8 cellular contexts compared by ENCODE assay signal in the genomic region with DNA sequence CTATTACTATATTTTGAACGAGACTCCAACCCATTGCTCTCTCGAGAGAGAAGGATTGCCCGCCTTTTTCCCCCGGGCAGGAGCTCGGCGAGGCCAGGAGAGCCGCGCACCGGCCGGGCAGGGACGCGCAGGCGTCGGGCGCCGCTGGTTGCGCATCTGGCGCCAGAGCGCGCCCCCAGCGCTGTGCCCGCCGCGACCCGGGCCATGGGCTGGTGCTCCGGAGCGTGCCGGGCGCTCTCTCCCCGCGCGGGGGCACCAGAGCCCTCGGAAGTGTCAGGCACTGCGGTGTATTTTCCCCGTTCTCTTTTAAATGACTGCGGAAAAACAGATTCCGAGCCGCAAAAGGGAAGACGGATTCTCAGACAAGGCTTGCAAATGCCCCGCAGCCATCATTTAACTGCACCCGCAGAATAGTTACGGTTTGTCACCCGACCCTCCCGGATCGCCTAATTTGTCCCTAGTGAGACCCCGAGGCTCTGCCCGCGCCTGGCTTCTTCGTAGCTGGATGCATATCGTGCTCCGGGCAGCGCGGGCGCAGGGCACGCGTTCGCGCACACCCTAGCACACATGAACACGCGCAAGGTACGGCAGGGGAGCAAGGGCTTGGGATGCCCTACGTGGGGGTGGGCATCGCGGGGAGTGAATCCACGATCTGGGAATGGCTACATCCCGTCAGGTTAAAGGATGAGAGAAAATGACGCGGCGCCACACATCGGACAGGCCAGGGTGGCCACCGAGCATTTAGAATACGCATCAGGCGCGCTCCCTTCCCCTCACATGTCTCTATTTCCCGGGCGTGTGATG. TPM values are rescaled to one million over a fixed set of nuclear protein-coding genes. Genes with fewer than 3 reads are reported as not detected.
DNase-seq lines count a peak whose midpoint lies in the region; ATAC-seq and TF ChIP-seq lines count a peak whose summit lies in the region.

No MANE protein-coding gene starts in this region.

- peak; percentile 64 for ATAC-seq in GM21360 (IDR thresholded peaks at IDR 0.05; ENCODE audit: unreplicated experiment)

- peaks cover 77% of the 10 kb centered on the region for H3K27me3 ChIP-seq in HUES48 (ENCODE audit: control insufficient read depth, insufficient read depth, low read length)

- H3K4me1 Mint-ChIP-seq in chondrocyte (ENCODE audit: low read depth): peaks cover 45% of the 10 kb centered on the region

- peaks cover 16% of the 10 kb centered on the region for H3K9me3 Mint-ChIP-seq in chondrocyte (ENCODE audit: low read depth)

- H3K27me3 Mint-ChIP-seq in chondrocyte (ENCODE audit: low read depth): peaks cover 13% of the 10 kb centered on the region

- H3K4me3 ChIP-seq in HUES48 (ENCODE audit: low read depth, low read length) (peak overlapping the region; percentile 55), SK-N-MC (peak overlapping the region; percentile 51)

- H3K27ac ChIP-seq in HUES48 (ENCODE audit: low read depth, low read length): no peak overlapping the region
- no peak overlapping the region for H3K27ac ChIP-seq in SK-N-MC

- peak overlapping the region; percentile 88 for H3K27ac Mint-ChIP-seq in chondrocyte (ENCODE audit: unreplicated experiment)

- DNase-seq in DMS 273 (lab: John Stamatoyannopoulos, UW; ENCODE audit: unreplicated experiment) (peak; percentile 93), SK-N-MC (ENCODE audit: low read depth, low spot score) (peak; percentile 1), chondrocyte (ENCODE audit: low spot score) (peak; percentile 92), kidney glomerular epithelial cell (lab: John Stamatoyannopoulos, UW) (peak; percentile 48), cortex of kidney (lab: John Stamatoyannopoulos, UW) (no peak)
- DNase-seq in stimulated activated CD4-positive, alpha-beta T cell treated with anti-CD3 and anti-CD28 coated beads, Interleukin-12 subunit alpha, Interleukin-12 subunit beta, amount 100 ng/mL, for 4 hours: peak; percentile 27

- H3K36me3 ChIP-seq in HUES48 (ENCODE audit: control insufficient read depth, insufficient read depth, low read length) (no peaks in the 10 kb centered on the region), SK-N-MC (ENCODE audit: insufficient read depth, low read length) (no peaks in the 10 kb centered on the region)

- TF ChIP-seq CTCF in chondrocyte (IDR thresholded peaks at IDR 0.05): peak; percentile 83

- H3K9me3 ChIP-seq in HUES48 (ENCODE audit: control insufficient read depth, insufficient read depth, low read length): no peaks in the 10 kb centered on the region
- no peaks in the 10 kb centered on the region for H3K9me3 ChIP-seq in SK-N-MC (ENCODE audit: low read depth, low read length)

- H3K4me1 ChIP-seq in HUES48 (ENCODE audit: control insufficient read depth, insufficient read depth, low read length): peaks cover 18% of the 10 kb centered on the region; the same call in 1 of the 2 replicates

- peak overlapping the region; percentile 92 for H3K4me3 Mint-ChIP-seq in chondrocyte (ENCODE audit: unreplicated experiment)

- H3K9ac ChIP-seq in HUES48 (ENCODE audit: low read depth, low read length) (no peak overlapping the region), SK-N-MC (ENCODE audit: insufficient read length) (no peak overlapping the region)

- peaks cover 2% of the 10 kb centered on the region for H3K36me3 Mint-ChIP-seq in chondrocyte (ENCODE audit: low read depth)

RNA-seq across cellular contexts. Expression of a gene that starts 1.1 kb away (rescaled TPM):
- total RNA-seq in chondrocyte: 37.6 to 77.6 TPM (median 40.0 TPM) in 3 replicates
